Comparison of ENCODE assay signal across 14 cellular contexts in the genomic region with DNA sequence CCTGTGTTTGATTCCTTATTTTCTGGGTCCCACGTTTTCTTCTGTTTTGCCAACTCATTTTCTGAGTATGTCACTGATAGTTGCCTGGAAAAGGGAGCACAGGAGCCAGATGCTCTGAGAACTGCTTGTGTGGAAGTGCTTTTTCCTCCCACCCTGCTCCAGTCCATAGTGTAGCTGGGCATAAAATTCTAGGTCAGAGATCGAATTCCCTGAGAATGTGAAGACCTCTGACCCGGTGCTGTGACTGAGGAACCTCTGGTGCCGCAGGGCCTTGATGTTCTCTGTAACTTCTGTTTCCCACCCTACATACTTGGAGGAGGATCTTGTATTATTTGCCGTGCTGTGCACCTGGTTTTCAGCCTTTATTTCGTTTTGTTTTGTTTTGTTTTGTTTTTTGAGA. TPM values are rescaled to one million over a fixed set of nuclear protein-coding genes. Genes with fewer than 3 reads are reported as not detected.
A peak's percentile ranks its signal among the peaks of the same experiment; 100 is the strongest.
DNase-seq lines count a peak whose midpoint lies in the region; TF ChIP-seq lines count a peak whose summit lies in the region.
"Had no signal": no experiment of that assay in that cellular context is flagged by ENCODE, and none has a peak within 500 bp of the region (broad histone marks: within the 10 kb centered on the region; RNA-seq: fewer than 3 reads in every experiment).

No MANE protein-coding gene starts in this region.

- H3K27ac ChIP-seq in C4-2B (peak overlapping the region; percentile 60), WERI-Rb-1 (peak overlapping the region; percentile 86), neural progenitor cell (no peak overlapping the region)
- H3K27ac ChIP-seq: 22Rv1, GM23248 had no signal

- H2AFZ ChIP-seq in neural progenitor cell (replicated peaks) = no peak overlapping the region
- H2AFZ ChIP-seq: GM23248 had no signal

- no peaks in the 10 kb centered on the region for H4K20me1 ChIP-seq in neural progenitor cell (ENCODE audit: low read depth)

- H3K4me3 ChIP-seq in WERI-Rb-1 (ENCODE audit: low read depth, low read length) (no peak overlapping the region), neural progenitor cell (no peak overlapping the region), Caco-2 (ENCODE audit: low read depth, low read length) (no peak overlapping the region)
- H3K4me3 ChIP-seq: GM23248 had no signal

- peaks cover 3% of the 10 kb centered on the region for H3F3A ChIP-seq in neural progenitor cell (ENCODE audit: low read depth)

- H3K27ac Mint-ChIP-seq in neural progenitor cell (peak overlapping the region; percentile 39), Caco-2 (ENCODE audit: unreplicated experiment) (no peak overlapping the region)
- H3K27ac Mint-ChIP-seq in activated CD4-positive, alpha-beta memory T cell treated with anti-CD3 and anti-CD28 coated beads for 36 hours = no peak overlapping the region
- H3K27ac Mint-ChIP-seq: CD4-positive, CD25-positive, alpha-beta regulatory T cell had no signal

- no peaks in the 10 kb centered on the region for H3K9me3 Mint-ChIP-seq in neural progenitor cell
- H3K9me3 Mint-ChIP-seq in Caco-2 (ENCODE audit: unreplicated experiment) = no peaks in the 10 kb centered on the region
- H3K9me3 Mint-ChIP-seq in activated CD4-positive, alpha-beta memory T cell treated with anti-CD3 and anti-CD28 coated beads for 36 hours = no peaks in the 10 kb centered on the region
- H3K9me3 Mint-ChIP-seq: CD4-positive, CD25-positive, alpha-beta regulatory T cell had no signal

- no peaks in the 10 kb centered on the region for H3K4me1 Mint-ChIP-seq in neural progenitor cell
- H3K4me1 Mint-ChIP-seq in Caco-2 (ENCODE audit: low read depth, unreplicated experiment) = peaks cover under 1% of the 10 kb centered on the region
- no peaks in the 10 kb centered on the region for H3K4me1 Mint-ChIP-seq in activated CD4-positive, alpha-beta memory T cell treated with anti-CD3 and anti-CD28 coated beads for 36 hours (ENCODE audit: low read depth)
- H3K4me1 Mint-ChIP-seq: CD4-positive, CD25-positive, alpha-beta regulatory T cell had no signal

- H3K27me3 ChIP-seq in WERI-Rb-1 (ENCODE audit: insufficient read depth, low read depth, severe bottlenecking) (no peaks in the 10 kb centered on the region), neural progenitor cell (no peaks in the 10 kb centered on the region), Caco-2 (replicated peaks; ENCODE audit: control insufficient read depth, insufficient read depth, low read length) (no peaks in the 10 kb centered on the region)

- no peak overlapping the region for H3K9ac ChIP-seq in neural progenitor cell
- H3K9ac ChIP-seq: GM23248 had no signal

- no peak for DNase-seq in WERI-Rb-1
- peak; percentile 26 for DNase-seq in inferior parietal cortex (ENCODE audit: extremely low spot score)
- no peak for DNase-seq in neural progenitor cell (ENCODE audit: low spot score)
- no peak for DNase-seq in Caco-2
- no peak for DNase-seq in middle frontal gyrus (ENCODE audit: extremely low spot score, low spot score)
- no peak for DNase-seq in NCI-H1417 treated with DMSO at 0.1 percent for 48 hours (lab: John Stamatoyannopoulos, UW)
- DNase-seq in activated CD4-positive, alpha-beta memory T cell treated with anti-CD3 and anti-CD28 coated beads for 36 hours = no peak
- DNase-seq: CD4-positive, CD25-positive, alpha-beta regulatory T cell; DMS79; EL; GM23248 had no signal

- no peak overlapping the region for H3K4me2 ChIP-seq in neural progenitor cell

- no TSS peak for BruUV-seq in Caco-2 (replicated peaks; lab: Mats Ljungman, UMichigan)

- POLR2A ChIA-PET in Caco-2 (lab: Charles Lee) = no interaction called here
- POLR2A ChIA-PET in activated CD4-positive, alpha-beta memory T cell treated with anti-CD3 and anti-CD28 coated beads for 36 hours (lab: Charles Lee) = no interaction called here

- intact Hi-C loops in Caco-2 (cut with micrococcal nuclease; ENCODE audit: unreplicated experiment) = no loop called here
- intact Hi-C loops in activated CD4-positive, alpha-beta memory T cell treated with anti-CD3 and anti-CD28 coated beads for 36 hours (cut with micrococcal nuclease) = no loop called here

- no peaks in the 10 kb centered on the region for H3K4me1 ChIP-seq in neural progenitor cell
- H3K4me1 ChIP-seq in Caco-2 = peaks cover 6% of the 10 kb centered on the region

- H3K36me3 Mint-ChIP-seq in neural progenitor cell = peaks cover 8% of the 10 kb centered on the region
- peaks cover 10% of the 10 kb centered on the region for H3K36me3 Mint-ChIP-seq in Caco-2 (ENCODE audit: insufficient read depth, unreplicated experiment)
- no peaks in the 10 kb centered on the region for H3K36me3 Mint-ChIP-seq in activated CD4-positive, alpha-beta memory T cell treated with anti-CD3 and anti-CD28 coated beads for 36 hours

- H3K36me3 ChIP-seq in WERI-Rb-1 = peaks cover 22% of the 10 kb centered on the region
- H3K36me3 ChIP-seq in neural progenitor cell = no peaks in the 10 kb centered on the region
- peaks cover 4% of the 10 kb centered on the region for H3K36me3 ChIP-seq in Caco-2 (ENCODE audit: control insufficient read depth, insufficient read depth, low read length)

- peaks cover 2% of the 10 kb centered on the region for H3K9me3 ChIP-seq in WERI-Rb-1 (ENCODE audit: severe bottlenecking)
- no peaks in the 10 kb centered on the region for H3K9me3 ChIP-seq in neural progenitor cell (ENCODE audit: low read depth)
- H3K9me3 ChIP-seq in Caco-2 = no peaks in the 10 kb centered on the region

- TF ChIP-seq CTCF in C4-2B (conservative IDR thresholded peaks at IDR 0.05) = no peak
- TF ChIP-seq CTCF in WERI-Rb-1 (IDR thresholded peaks at IDR 0.05; ENCODE audit: low read depth, low read length) = no peak
- TF ChIP-seq CTCF in neural progenitor cell (IDR thresholded peaks at IDR 0.05) = no peak
- no peak for TF ChIP-seq CTCF in Caco-2 (IDR thresholded peaks at IDR 0.05; ENCODE audit: insufficient read depth in 1 of 2, low read depth in 1 of 2, low read length in 1 of 2, severe bottlenecking in 1 of 2, unreplicated experiment in 1 of 2)

- H3K27me3 Mint-ChIP-seq in neural progenitor cell (ENCODE audit: insufficient read depth, low read depth) (no peaks in the 10 kb centered on the region), Caco-2 (ENCODE audit: insufficient read depth, unreplicated experiment) (no peaks in the 10 kb centered on the region)
- no peaks in the 10 kb centered on the region for H3K27me3 Mint-ChIP-seq in activated CD4-positive, alpha-beta memory T cell treated with anti-CD3 and anti-CD28 coated beads for 36 hours
- H3K27me3 Mint-ChIP-seq: CD4-positive, CD25-positive, alpha-beta regulatory T cell had no signal

- H3K79me2 ChIP-seq in neural progenitor cell (ENCODE audit: low read depth) = no peaks in the 10 kb centered on the region

- H3K4me3 Mint-ChIP-seq in neural progenitor cell = no peak overlapping the region
- H3K4me3 Mint-ChIP-seq in Caco-2 (ENCODE audit: unreplicated experiment) = no peak overlapping the region
- no peak overlapping the region for H3K4me3 Mint-ChIP-seq in activated CD4-positive, alpha-beta memory T cell treated with anti-CD3 and anti-CD28 coated beads for 36 hours
- H3K4me3 Mint-ChIP-seq: CD4-positive, CD25-positive, alpha-beta regulatory T cell had no signal

- CTCF ChIA-PET in Caco-2 (lab: Charles Lee) = no interaction called here
- CTCF ChIA-PET in activated CD4-positive, alpha-beta memory T cell treated with anti-CD3 and anti-CD28 coated beads for 36 hours (lab: Charles Lee) = no interaction called here

RNA-seq across cellular contexts. Expression of a gene that starts 19.5 kb away (rescaled TPM):
- total RNA-seq in neural progenitor cell (ENCODE audit: low replicate concordance) (6.8 and 41.0 TPM in 2 replicates), Caco-2 (2022) (85.3 and 87.9 TPM in 2 replicates)
- total RNA-seq in activated CD4-positive, alpha-beta memory T cell treated with anti-CD3 and anti-CD28 coated beads for 36 hours = 10 to 100 TPM; 69.7 to 76.2 TPM

RNA-seq across cellular contexts. Expression of a gene that starts 52.2 kb away (rescaled TPM):
- total RNA-seq in neural progenitor cell (ENCODE audit: low replicate concordance) (not detected in 2 replicates), Caco-2 (2022) (0.14 TPM in 1 of 2 replicates, not detected in the other)
- not detected for total RNA-seq in activated CD4-positive, alpha-beta memory T cell treated with anti-CD3 and anti-CD28 coated beads for 36 hours
- total RNA-seq: A673; CD4-positive, CD25-positive, alpha-beta regulatory T cell; GM23248 had no signal

RNA-seq across cellular contexts. Expression of a gene that starts 58.8 kb away (rescaled TPM):
- 0.28 TPM in 1 of 2 replicates, not detected in the other for total RNA-seq in neural progenitor cell (ENCODE audit: low replicate concordance)
- total RNA-seq in Caco-2 (2022) = not detected in 2 replicates
- under 1 TPM; 0.31 to 0.45 TPM for total RNA-seq in activated CD4-positive, alpha-beta memory T cell treated with anti-CD3 and anti-CD28 coated beads for 36 hours
